In genomic region chr7:120055300-120055699, GRCh38 we compare ENCODE assay signal across 16 cellular contexts.
DNase-seq lines count a peak whose midpoint lies in the region; TF ChIP-seq lines count a peak whose summit lies in the region.
"Had no signal": no experiment of that assay in that cellular context is flagged by ENCODE, and none has a peak within 500 bp of the region (broad histone marks: within the 10 kb centered on the region; RNA-seq: fewer than 3 reads in every experiment).

No MANE protein-coding gene starts in this region.

- no peak overlapping the region for H4K8ac ChIP-seq in neuronal stem cell (ENCODE audit: low read depth, low read length)

- no peak overlapping the region for H3K23ac ChIP-seq in neuronal stem cell (ENCODE audit: low read depth, low read length, poor library complexity)

- CTCF ChIA-PET in RWPE1 (lab: Yijun Ruan, JAX) = no interaction called here

- no peak overlapping the region for H3K14ac ChIP-seq in neuronal stem cell (ENCODE audit: low read length)

- H3K9me3 ChIP-seq in skeletal muscle satellite cell (replicated peaks; ENCODE audit: low read length) (no peaks in the 10 kb centered on the region), neuronal stem cell (replicated peaks in 1 of 2; ENCODE audit: control insufficient read depth in 2 of 2, insufficient read depth in 1 of 2, low read depth in 1 of 2, low read length in 2 of 2) (no peaks in the 10 kb centered on the region)

- H3K79me1 ChIP-seq in neuronal stem cell (ENCODE audit: low read depth, low read length) = no peaks in the 10 kb centered on the region

- no peaks in the 10 kb centered on the region for H3K27me3 ChIP-seq in skeletal muscle satellite cell (ENCODE audit: control insufficient read depth, insufficient read depth, low read length)
- no peaks in the 10 kb centered on the region for H3K27me3 ChIP-seq in neuronal stem cell (ENCODE audit: control insufficient read depth in 3 of 3, insufficient read depth in 3 of 3, low read depth in 1 of 3, low read length in 3 of 3)

- DNase-seq in HK-2 (ENCODE audit: unreplicated experiment) (peak; percentile 35), RWPE1 (ENCODE audit: low spot score) (peak; percentile 18), fibroblast of the conjunctiva (ENCODE audit: low read depth) (peak; percentile 12), neuronal stem cell (ENCODE audit: low spot score) (no peak), T-helper 2 cell (no peak), NCI-H2171 treated with DMSO at 0.1 percent for 48 hours (lab: John Stamatoyannopoulos, UW) (no peak)
- DNase-seq: activated CD8-positive, alpha-beta T cell treated with anti-CD3 and anti-CD28 coated beads for 36 hours; activated gamma-delta T cell treated with Interleukin-2 at 50 U/mL for 16 hours; CD8-positive, alpha-beta T cell; naive B cell; NCI-H1417; NCI-H446 treated with DMSO at 0.1 percent for 48 hours; right cardiac atrium; RPMI8226; T-helper 9 cell had no signal

- no peak overlapping the region for H4K91ac ChIP-seq in neuronal stem cell (ENCODE audit: low read depth, low read length, poor library complexity)

- WGBS in neuronal stem cell (ENCODE audit: extremely low coverage in 2 of 2, insufficient read length in 2 of 2, insufficient replicate concordance in 1 of 2), 2 donors = no CpG with 5 or more reads among the region's 4 CpGs

- H3K4ac ChIP-seq in neuronal stem cell (ENCODE audit: low read length) = no peak overlapping the region

- H3K4me3 ChIP-seq in skeletal muscle satellite cell (ENCODE audit: low read length) (peak overlapping the region; percentile 33), neuronal stem cell (ENCODE audit: low read length in 2 of 2) (no peak overlapping the region)

- H2BK12ac ChIP-seq in neuronal stem cell (ENCODE audit: low read length) = no peak overlapping the region

- H2AK5ac ChIP-seq in neuronal stem cell (ENCODE audit: low read depth, low read length) = no peak overlapping the region

- peak overlapping the region; percentile 45 for H3K9ac ChIP-seq in skeletal muscle satellite cell (ENCODE audit: low read depth, low read length)
- no peak overlapping the region for H3K9ac ChIP-seq in neuronal stem cell (ENCODE audit: low read depth, low read length, poor library complexity)

- H3K36me3 ChIP-seq in skeletal muscle satellite cell (ENCODE audit: insufficient read depth, low read length) = no peaks in the 10 kb centered on the region
- H3K36me3 ChIP-seq in neuronal stem cell (replicated peaks in 1 of 2; ENCODE audit: control insufficient read depth in 2 of 2, insufficient read depth in 2 of 2, low read length in 2 of 2) = no peaks in the 10 kb centered on the region

- peak overlapping the region; percentile 22 for H3K4me2 ChIP-seq in skeletal muscle satellite cell (ENCODE audit: low read length)
- H3K4me2 ChIP-seq in neuronal stem cell (ENCODE audit: insufficient read depth, low read length, poor library complexity, severe bottlenecking) = no peak overlapping the region

- no peak overlapping the region for H3K18ac ChIP-seq in neuronal stem cell (ENCODE audit: low read length)

- H2BK120ac ChIP-seq in neuronal stem cell (ENCODE audit: low read depth, low read length) = no peak overlapping the region

- POLR2A ChIA-PET in RWPE1 (lab: Yijun Ruan, JAX; ENCODE audit: low non-redundant PET) = no interaction called here

- H3K4me1 ChIP-seq in skeletal muscle satellite cell (ENCODE audit: control insufficient read depth, insufficient read depth, low read length) (peaks cover 56% of the 10 kb centered on the region), neuronal stem cell (ENCODE audit: control insufficient read depth in 2 of 2, insufficient read depth in 1 of 2, low read depth in 1 of 2, low read length in 2 of 2) (no peaks in the 10 kb centered on the region)

- H3K27ac ChIP-seq in RWPE1 (no peak overlapping the region), neuronal stem cell (replicated peaks; ENCODE audit: low read length) (no peak overlapping the region)

- no peak overlapping the region for H2BK5ac ChIP-seq in neuronal stem cell (ENCODE audit: low read length)

- no peak overlapping the region for H2BK15ac ChIP-seq in neuronal stem cell (ENCODE audit: low read length)

- no peak overlapping the region for H2AFZ ChIP-seq in neuronal stem cell (ENCODE audit: low read length)

- no peak for TF ChIP-seq CTCF in RWPE1 (conservative IDR thresholded peaks at IDR 0.05; ENCODE audit: low read depth)

Comparison
In these comparisons a context has a peak if more than half of its experiments do, and no peak if none do; other contexts are left out.
1. DNase-seq: peak in HK-2 (single experiment), RWPE1 (single experiment) and fibroblast of the conjunctiva (single experiment); none in neuronal stem cell (single experiment), T-helper 2 cell (0 of 5) and NCI-H2171 treated with DMSO at 0.1 percent for 48 hours (single experiment).